ENCODE assay signal across 1 cellular context in genomic region chr2:96864343-96865091, GRCh38.
TF ChIP-seq lines count a peak whose summit lies in the region.

No MANE protein-coding gene starts in this region.

TF ChIP-seq in K562, 482 proteins besides CTCF, POLR2A, EP300 and RAD21:
- TF ChIP-seq E2F4 (CRISPR knock-in tag; IDR thresholded peaks at IDR 0.05; ENCODE audit: low read depth), result no peak
- TF ChIP-seq POLR2G (IDR thresholded peaks at IDR 0.05; ENCODE audit: low read depth, low read length), result peak; percentile 64
